Comparison of ENCODE assay signal across 8 cellular contexts in genomic region chr1:235954306-235955283, GRCh38.
DNase-seq lines count a peak whose midpoint lies in the region; ATAC-seq and TF ChIP-seq lines count a peak whose summit lies in the region.

No MANE protein-coding gene starts in this region.

- no peak for TF ChIP-seq POLR2A in NB4 (IDR thresholded peaks at IDR 0.05; ENCODE audit: extremely low read depth, insufficient read length)

- H3K4me3 ChIP-seq in NB4 (ENCODE audit: low read depth, low read length), result peak overlapping the region; percentile 41
- H3K4me3 ChIP-seq in left lung, result no peak overlapping the region
- no peak overlapping the region for H3K4me3 ChIP-seq in MG63

- intact Hi-C loops in left lung (cut with DNase I), result no loop called here

- H3K36me3 ChIP-seq in left lung (no peaks in the 10 kb centered on the region), MG63 (no peaks in the 10 kb centered on the region)

- H3K27ac ChIP-seq in left lung, result peak overlapping the region in 1 of 2 donors; percentile 84

- no peaks in the 10 kb centered on the region for H3K27me3 ChIP-seq in left lung
- H3K27me3 ChIP-seq in MG63, result no peaks in the 10 kb centered on the region

- DNase-seq in NB4 (ENCODE audit: low read depth) (peak; percentile 98), left lung (peak; percentile 59 to 86), NCI-H2081 (lab: John Stamatoyannopoulos, UW) (no peak), NCI-H526 (lab: John Stamatoyannopoulos, UW) (no peak), MG63 (no peak)
- peak; percentile 52 for DNase-seq in activated T-cell treated with anti-CD3 and anti-CD28 coated beads, Interleukin-2, amount 50 U/mL, for 1 hour

- peak; percentile 39 for TF ChIP-seq CTCF in NB4 (IDR thresholded peaks at IDR 0.05; ENCODE audit: low read depth, low read length)
- no peak for TF ChIP-seq CTCF in left lung (IDR thresholded peaks at IDR 0.05)

- H3K4me1 ChIP-seq in left lung, result peaks cover 0 to 51% of the 10 kb centered on the region in 2 donors

- no peaks in the 10 kb centered on the region for H3K9me3 ChIP-seq in left lung
- H3K9me3 ChIP-seq in MG63, result peaks cover 8% of the 10 kb centered on the region

- ATAC-seq in GM18502 (IDR thresholded peaks at IDR 0.05; ENCODE audit: poor library complexity, unreplicated experiment), result peak; percentile 96
- ATAC-seq in HG02588 (IDR thresholded peaks at IDR 0.05; ENCODE audit: unreplicated experiment), result peak; percentile 98
- ATAC-seq in left lung, result peak; percentile 73

Comparison
In these comparisons a context has a peak if more than half of its experiments do, and no peak if none do; other contexts are left out.
1. DNase-seq: peak in NB4 (single experiment), activated T-cell treated with anti-CD3 and anti-CD28 coated beads, Interleukin-2, amount 50 U/mL, for 1 hour (single experiment) and left lung (2 of 2); none in NCI-H2081 (0 of 2), NCI-H526 (0 of 2) and MG63 (single experiment).
2. Peak in every context shown above with its lines, with median percentiles within 50 percentile points of each other: ATAC-seq.